ENCODE assay signal across 1 cellular context in genomic region chr11:66006134-66006890, GRCh38.
TF ChIP-seq lines count a peak whose summit lies in the region.

No MANE protein-coding gene starts in this region.

TF ChIP-seq in PFSK-1, 5 proteins besides CTCF, POLR2A, EP300 and RAD21 (continued from another document):
- no peak for TF ChIP-seq REST (IDR thresholded peaks at IDR 0.05; ENCODE audit: insufficient read depth in 1 of 2, low read depth in 2 of 2, low read length in 2 of 2)
